25 cellular contexts compared by ENCODE assay signal in the genomic region with DNA sequence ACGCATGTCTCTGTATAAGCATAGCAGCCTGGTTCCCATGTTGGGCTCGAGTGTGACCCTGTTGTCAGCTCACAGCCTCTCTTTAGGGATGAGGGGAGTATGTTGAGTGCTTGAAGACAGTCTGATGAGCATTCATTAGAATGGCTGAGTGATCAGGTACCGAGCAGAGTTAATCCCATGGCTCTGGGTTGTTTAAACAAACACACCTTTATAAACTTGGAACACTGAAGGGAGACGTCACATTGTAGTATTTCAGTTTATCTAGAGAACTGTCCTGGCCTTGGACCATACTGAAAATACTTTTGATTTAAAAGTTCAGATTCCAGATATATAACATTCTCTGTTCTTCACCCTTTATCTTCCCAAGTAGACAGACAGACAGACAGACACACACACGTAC.
"Had no signal": no experiment of that assay in that cellular context is flagged by ENCODE, and none has a peak within 500 bp of the region (broad histone marks: within the 10 kb centered on the region; RNA-seq: fewer than 3 reads in every experiment).

No MANE protein-coding gene starts in this region.

- H3K27me3 Mint-ChIP-seq: type B pancreatic cell had no signal

- H3K27ac ChIP-seq: body of pancreas, colonic mucosa, gastroesophageal sphincter, lower lobe of right lung, neutrophil, pancreas, right atrium auricular region, testis, vagina had no signal

- H3K9me3 Mint-ChIP-seq: activated T-cell treated with anti-CD3 and anti-CD28 coated beads, Interleukin-2, amount 50 U/mL, for 72 hours; immature natural killer cell; nephron progenitor cell; type B pancreatic cell had no signal

- H3K36me3 ChIP-seq: colonic mucosa, gastroesophageal sphincter, lower lobe of right lung, neutrophil, pancreas, right atrium auricular region, vagina had no signal

- H3K27ac Mint-ChIP-seq: activated naive CD8-positive, alpha-beta T cell; activated T-cell treated with anti-CD3 and anti-CD28 coated beads, Interleukin-2, amount 50 U/mL, for 72 hours; immature natural killer cell; type B pancreatic cell had no signal

- H3K4me3 Mint-ChIP-seq: activated naive CD8-positive, alpha-beta T cell; activated T-cell treated with anti-CD3 and anti-CD28 coated beads, Interleukin-2, amount 50 U/mL, for 72 hours; immature natural killer cell; nephron progenitor cell; type B pancreatic cell had no signal

- H3K4me1 ChIP-seq: colonic mucosa had no signal

- H3K27me3 ChIP-seq: body of pancreas, colonic mucosa, gastroesophageal sphincter, neutrophil, pancreas, right atrium auricular region, testis, vagina had no signal

- H3K4me3 ChIP-seq: body of pancreas, colonic mucosa, gastroesophageal sphincter, lower lobe of right lung, pancreas, right atrium auricular region, testis, vagina had no signal

- ATAC-seq: activated T-cell treated with anti-CD3 and anti-CD28 coated beads, Interleukin-2, amount 50 U/mL, for 72 hours; body of pancreas; gastroesophageal sphincter had no signal

- H3K36me3 Mint-ChIP-seq: activated naive CD8-positive, alpha-beta T cell; immature natural killer cell had no signal

- H3K4me1 Mint-ChIP-seq: immature natural killer cell had no signal

- DNase-seq: activated CD4-positive, alpha-beta T cell treated with anti-CD3 and anti-CD28 coated beads for 4 hours; activated CD4-positive, alpha-beta T cell treated with anti-CD3 and anti-CD28 coated beads, Interleukin-2, amount 50 U/mL, for 4 hours; activated naive CD4-positive, alpha-beta T cell treated with Interleukin-2 at 50 U/mL for 16 hours; activated T-cell treated with anti-CD3 and anti-CD28 coated beads for 4 hours; activated T-cell treated with anti-CD3 and anti-CD28 coated beads, Interleukin-2, amount 50 U/mL, for 72 hours; aorta; body of pancreas; colonic mucosa; effector CD8-positive, alpha-beta T cell; hypothalamus; immature natural killer cell; kidney; lower lobe of right lung; mesenchymal stem cell; nephron progenitor cell; pancreas; stimulated activated CD4-positive, alpha-beta T cell treated with anti-CD3 and anti-CD28 coated beads, Interleukin-2, amount 100 ng/mL, for 48 hours; stimulated activated naive CD4-positive, alpha-beta T cell treated with Interleukin-2 at 50 U/mL for 16 hours; testis had no signal
